Comparison of ENCODE assay signal across 18 cellular contexts in the genomic region with DNA sequence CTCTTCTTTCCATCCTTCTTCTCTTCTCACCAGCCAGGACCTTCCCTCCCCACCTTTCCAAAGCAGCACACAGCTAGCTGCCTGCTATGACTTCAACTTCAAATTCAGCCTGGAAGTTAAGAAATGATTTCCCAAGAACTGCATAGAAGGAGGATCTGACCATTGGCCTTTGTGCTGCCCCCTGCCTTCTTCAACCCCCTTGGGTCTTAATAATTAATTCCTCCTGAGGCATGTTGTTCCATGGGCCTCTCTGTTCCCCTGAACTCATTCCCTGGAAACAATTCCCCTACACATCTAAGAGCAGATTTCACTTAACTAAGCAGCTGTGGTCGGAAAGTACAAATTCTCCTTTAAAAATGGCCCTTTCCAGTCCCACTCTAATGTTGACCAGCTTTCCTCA.
"Had no signal": no experiment of that assay in that cellular context is flagged by ENCODE, and none has a peak within 500 bp of the region (broad histone marks: within the 10 kb centered on the region; RNA-seq: fewer than 3 reads in every experiment).

No MANE protein-coding gene starts in this region.

- H3K4me2 ChIP-seq: hepatocyte had no signal

- H3K79me2 ChIP-seq: hepatocyte had no signal

- H3K36me3 Mint-ChIP-seq: immature natural killer cell, WTC11 had no signal

- ATAC-seq: left lung, upper lobe of right lung, WTC11 had no signal

- H3K27me3 Mint-ChIP-seq: dendritic cell treated with granulocyte-macrophage colony-stimulating factor and Interleukin-4, amounts not matched to agents 40 ng/mL and 50 ng/mL, for 4 days had no signal

- H3K36me3 ChIP-seq: left lung, sigmoid colon, thyroid gland, upper lobe of right lung had no signal

- H3K9me3 ChIP-seq: left lung, sigmoid colon, thyroid gland, upper lobe of right lung had no signal

- H3K27ac ChIP-seq: hepatocyte, left lung, sigmoid colon, thyroid gland, upper lobe of right lung had no signal

- H3K27ac Mint-ChIP-seq: activated T-helper 2 cell treated with anti-CD3 and anti-CD28 coated beads, Interferon-gamma antibody, Interleukin-2, Interleukin-4, amounts not matched to agents 10 μg/mL and 5 μg/mL and 100 μg/mL, durations not matched to agents 14 hours and 24 hours and 36 hours; dendritic cell treated with granulocyte-macrophage colony-stimulating factor and Interleukin-4, amounts not matched to agents 40 ng/mL and 50 ng/mL, for 4 days; immature natural killer cell; T-helper 1 cell treated with Interleukin-12 subunit alpha and Interleukin-12 subunit beta and Interleukin-4 antibody, amounts not matched to agents 30 μg/mL and 1 μg/mL, for 36 hours; WTC11 had no signal

- H3K4me1 Mint-ChIP-seq: immature natural killer cell had no signal

- H3K9me3 Mint-ChIP-seq: activated T-helper 2 cell treated with anti-CD3 and anti-CD28 coated beads, Interferon-gamma antibody, Interleukin-2, Interleukin-4, amounts not matched to agents 10 μg/mL and 5 μg/mL and 100 μg/mL, durations not matched to agents 14 hours and 24 hours and 36 hours; dendritic cell treated with granulocyte-macrophage colony-stimulating factor and Interleukin-4, amounts not matched to agents 40 ng/mL and 50 ng/mL, for 4 days; immature natural killer cell; nephron; T-helper 1 cell treated with Interleukin-12 subunit alpha and Interleukin-12 subunit beta and Interleukin-4 antibody, amounts not matched to agents 30 μg/mL and 1 μg/mL, for 36 hours; WTC11 had no signal

- H3K27me3 ChIP-seq: hepatocyte, left lung, sigmoid colon, thyroid gland, upper lobe of right lung had no signal

- H3K4me3 ChIP-seq: hepatocyte, left lung, sigmoid colon, thyroid gland, upper lobe of right lung had no signal

- DNase-seq: activated naive CD4-positive, alpha-beta T cell; activated T-cell treated with anti-CD3 and anti-CD28 coated beads, Interleukin-2, amount 50 U/mL, for 1 hour; amygdala; effector CD8-positive, alpha-beta T cell; immature natural killer cell; left lung; sigmoid colon; stimulated activated CD4-positive, alpha-beta T cell treated with anti-CD3 and anti-CD28 coated beads, Interleukin-4, amount 100 ng/mL, for 1 hour; stimulated activated naive CD4-positive, alpha-beta T cell treated with Interleukin-2 at 50 U/mL for 16 hours; T1000; thyroid gland; upper lobe of right lung had no signal

- H3K4me1 ChIP-seq: left lung, thyroid gland, upper lobe of right lung had no signal

- H3K4me3 Mint-ChIP-seq: dendritic cell treated with granulocyte-macrophage colony-stimulating factor and Interleukin-4, amounts not matched to agents 40 ng/mL and 50 ng/mL, for 4 days; immature natural killer cell; nephron; T-helper 1 cell treated with Interleukin-12 subunit alpha and Interleukin-12 subunit beta and Interleukin-4 antibody, amounts not matched to agents 30 μg/mL and 1 μg/mL, for 36 hours; WTC11 had no signal

- H2AFZ ChIP-seq: hepatocyte had no signal
